Comparison of ENCODE assay signal across 8 cellular contexts in the genomic region with DNA sequence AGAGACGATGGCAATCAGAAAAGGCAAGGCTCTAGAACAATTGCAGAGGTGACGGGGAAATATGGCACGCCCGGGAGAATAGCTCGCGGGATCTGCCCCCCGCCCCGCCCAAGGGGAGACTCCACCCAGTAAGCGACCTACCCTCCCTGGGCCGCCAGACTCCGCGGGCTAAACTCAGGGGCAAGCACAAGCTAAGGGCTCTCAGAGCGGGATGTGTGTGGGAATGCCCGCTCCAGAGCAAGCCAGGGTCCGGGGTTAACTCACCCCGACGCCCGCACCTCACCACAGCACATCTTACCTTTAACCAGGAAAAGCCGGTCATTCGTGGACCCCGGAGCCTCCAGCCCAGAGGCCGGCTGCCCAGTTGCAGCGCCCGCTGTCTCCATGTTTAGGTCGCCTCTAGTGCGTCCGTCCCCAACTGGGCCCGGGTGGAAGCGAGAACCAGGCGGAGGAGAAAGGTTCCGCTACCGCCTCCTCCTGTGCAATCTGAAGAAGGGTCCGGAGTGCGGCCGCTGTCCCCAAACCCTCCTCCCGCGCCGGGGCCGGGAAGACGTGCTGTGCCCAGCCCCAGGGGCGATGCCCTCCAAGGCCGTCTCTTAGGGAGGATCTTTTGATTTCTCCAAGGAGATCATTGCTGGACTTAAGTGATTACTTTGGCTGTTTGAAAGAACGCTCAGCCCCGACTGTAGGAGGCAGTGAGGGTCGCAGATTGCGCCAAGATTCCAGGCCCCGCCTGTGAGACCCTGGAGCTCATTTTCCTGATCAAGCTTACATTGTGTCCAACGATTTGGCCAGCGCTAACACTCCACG. TPM values are rescaled to one million over a fixed set of nuclear protein-coding genes. Genes with fewer than 3 reads are reported as not detected.
DNase-seq lines count a peak whose midpoint lies in the region; ATAC-seq and TF ChIP-seq lines count a peak whose summit lies in the region.

A gene (minus strand): TSS at position 406 of the 810 bp plus-strand sequence. CDS start 20 bp downstream, at position 386.

- intact Hi-C loops in MCF 10A (cut with micrococcal nuclease): loop anchor here (2.0 kb wide), 1 partner anchor 57 kb away; a partner anchor contains a TSS

- peak; percentile 70 for ATAC-seq in GM18858 (IDR thresholded peaks at IDR 0.05; ENCODE audit: unreplicated experiment)
- ATAC-seq in HG03060 (IDR thresholded peaks at IDR 0.05; ENCODE audit: low read depth, unreplicated experiment): peak; percentile 80

- BruUV-seq in MCF 10A (replicated peaks; lab: Mats Ljungman, UMichigan): no TSS peak

- DNase-seq in T follicular helper cell (ENCODE audit: low read depth): peak; percentile 66
- DNase-seq in MCF 10A (ENCODE audit: unreplicated experiment): peak; percentile 93
- DNase-seq in inferior parietal cortex (ENCODE audit: extremely low spot score): peak; percentile 95
- DNase-seq in stimulated activated CD4-positive, alpha-beta T cell treated with anti-CD3 and anti-CD28 coated beads, Interleukin-12 subunit alpha, Interleukin-12 subunit beta, amount 100 ng/mL, for 48 hours (ENCODE audit: low read depth in 2 of 3, low spot score in 1 of 3): peak; percentile 87 to 96 (median 88)
- no peak for DNase-seq in GOT3 (lab: John Stamatoyannopoulos, UW)
- no peak for DNase-seq in NCI-H2107 (lab: John Stamatoyannopoulos, UW)

- CTCF ChIA-PET in MCF 10A (lab: Yijun Ruan, JAX): interaction anchor here (0.5 to 2.2 kb wide), 14 partner anchors 8 to 442 kb away, joined by 3 to 10 read pairs (median 3); no protein-coding TSS in a partner anchor

- TF ChIP-seq CTCF in MCF 10A (IDR thresholded peaks at IDR 0.05; ENCODE audit: unreplicated experiment): no peak

- H3K4me1 Mint-ChIP-seq in MCF 10A (ENCODE audit: insufficient read depth, unreplicated experiment): no peaks in the 10 kb centered on the region

- no peaks in the 10 kb centered on the region for H3K27me3 Mint-ChIP-seq in MCF 10A (ENCODE audit: insufficient read depth, unreplicated experiment)

- H3K4me3 Mint-ChIP-seq in MCF 10A (ENCODE audit: unreplicated experiment): peak within 1 kb of the TSS; percentile 81

- H3K9me3 Mint-ChIP-seq in MCF 10A (ENCODE audit: unreplicated experiment): no peaks in the 10 kb centered on the region

- H3K36me3 Mint-ChIP-seq in MCF 10A (ENCODE audit: insufficient read depth, unreplicated experiment): peaks cover 5% of the 10 kb centered on the region

- H3K27ac Mint-ChIP-seq in MCF 10A (ENCODE audit: low read depth, unreplicated experiment): peak within 1 kb of the TSS; percentile 87

- POLR2A ChIA-PET in MCF 10A (lab: Yijun Ruan, JAX): interaction anchor here (0.7 to 7.0 kb wide), 33 partner anchors 8 to 539 kb away, joined by 3 to 105 read pairs (median 5); a partner anchor contains a TSS

RNA-seq across cellular contexts. Expression of the gene that starts here (rescaled TPM):
- 9.4 and 10.1 TPM in 2 replicates for total RNA-seq in MCF 10A (2022)

Comparison
In these comparisons a context has a peak if more than half of its experiments do, and no peak if none do; other contexts are left out.
1. DNase-seq: peak in T follicular helper cell (single experiment), MCF 10A (single experiment), inferior parietal cortex (single experiment) and stimulated activated CD4-positive, alpha-beta T cell treated with anti-CD3 and anti-CD28 coated beads, Interleukin-12 subunit alpha, Interleukin-12 subunit beta, amount 100 ng/mL, for 48 hours (3 of 3); none in GOT3 (single experiment) and NCI-H2107 (single experiment).